ENCODE assay signal across 20 cellular contexts in the genomic region with DNA sequence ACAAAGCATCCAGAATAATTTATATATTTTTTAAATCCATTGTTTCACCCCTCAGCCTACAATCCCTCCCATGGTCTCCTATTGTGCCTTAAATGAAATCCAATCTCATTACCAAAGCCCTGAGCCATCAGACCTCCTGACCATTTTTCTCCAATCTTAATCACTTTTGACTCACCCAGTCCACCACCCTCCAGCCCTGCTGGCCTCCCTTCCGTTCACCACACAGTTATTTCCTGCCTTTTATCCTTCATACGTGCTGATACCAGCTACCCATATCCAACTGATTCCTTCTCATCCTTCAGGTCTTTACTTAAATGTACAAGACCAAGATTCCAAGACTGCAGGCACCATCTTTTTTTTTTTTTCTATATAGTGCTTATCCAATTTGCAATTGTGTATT.
"Had no signal": no experiment of that assay in that cellular context is flagged by ENCODE, and none has a peak within 500 bp of the region (broad histone marks: within the 10 kb centered on the region; RNA-seq: fewer than 3 reads in every experiment).

No MANE protein-coding gene starts in this region.

- ATAC-seq: activated CD8-positive, alpha-beta memory T cell treated with anti-CD3 and anti-CD28 coated beads, Interleukin-2, amount 10 ng/mL, durations not matched to agents 7 days and 5 days; gastroesophageal sphincter; heart right ventricle; left cardiac atrium; mucosa of descending colon; upper lobe of right lung had no signal

- H3K4me3 ChIP-seq: gastroesophageal sphincter, mucosa of descending colon, sigmoid colon, spleen, upper lobe of right lung had no signal

- DNase-seq: activated CD4-positive, alpha-beta memory T cell treated with anti-CD3 and anti-CD28 coated beads, Interleukin-2, amount 10 ng/mL, durations not matched to agents 7 days and 5 days; activated CD4-positive, alpha-beta T cell treated with anti-CD3 and anti-CD28 coated beads for 48 hours; activated CD4-positive, CD25-positive, alpha-beta regulatory T cell; activated CD8-positive, alpha-beta memory T cell treated with anti-CD3 and anti-CD28 coated beads, Interleukin-2, amount 10 ng/mL, durations not matched to agents 7 days and 5 days; activated naive CD4-positive, alpha-beta T cell treated with Interleukin-2 at 50 U/mL for 16 hours; activated naive CD8-positive, alpha-beta T cell treated with anti-CD3 and anti-CD28 coated beads, Interleukin-2, amount 10 ng/mL, durations not matched to agents 7 days and 5 days; anterior cingulate cortex; cerebellar nuclear complex; cortex of kidney; heart right ventricle; left cardiac atrium; mesenchymal stem cell; mucosa of descending colon; naive B cell; sigmoid colon; spleen; stimulated activated CD8-positive, alpha-beta memory T cell treated with anti-CD3 and anti-CD28 coated beads, Interleukin-4, amount 100 ng/mL, for 48 hours; stimulated activated naive CD4-positive, alpha-beta T cell; upper lobe of right lung had no signal
